Comparison of ENCODE assay signal across 16 cellular contexts in genomic region chr15:67118808-67119207, GRCh38. TPM values are rescaled to one million over a fixed set of nuclear protein-coding genes. Genes with fewer than 3 reads are reported as not detected.
DNase-seq lines count a peak whose midpoint lies in the region; ATAC-seq and TF ChIP-seq lines count a peak whose summit lies in the region.
"Had no signal": no experiment of that assay in that cellular context is flagged by ENCODE, and none has a peak within 500 bp of the region (broad histone marks: within the 10 kb centered on the region; RNA-seq: fewer than 3 reads in every experiment).

No MANE protein-coding gene starts in this region.

- H3K4me3 ChIP-seq in RWPE2 (ENCODE audit: severe bottlenecking) (no peak overlapping the region), smooth muscle cell (no peak overlapping the region), gastroesophageal sphincter (no peak overlapping the region)
- H3K4me3 ChIP-seq in effector memory CD4-positive, alpha-beta T cell (ENCODE audit: insufficient read depth, low read depth, low read length, poor library complexity, severe bottlenecking): no peak overlapping the region
- H3K4me3 ChIP-seq: right lobe of liver, testis had no signal

- peak overlapping the region; percentile 87 for H3K4me3 Mint-ChIP-seq in activated CD4-positive, alpha-beta T cell treated with anti-CD3 and anti-CD28 coated beads, Interleukin-2, amount 10 ng/mL, durations not matched to agents 24 days and 14 days

- peaks cover 45% of the 10 kb centered on the region for H3K36me3 Mint-ChIP-seq in activated CD4-positive, alpha-beta T cell treated with anti-CD3 and anti-CD28 coated beads, Interleukin-2, amount 10 ng/mL, durations not matched to agents 24 days and 14 days (ENCODE audit: low read depth)

- ATAC-seq in RWPE2 (ENCODE audit: low read depth) (no peak), HG03095 (IDR thresholded peaks at IDR 0.05; ENCODE audit: unreplicated experiment) (no peak), gastroesophageal sphincter (no peak)

- no peaks in the 10 kb centered on the region for H3K27me3 ChIP-seq in RWPE2 (ENCODE audit: insufficient read depth, poor library complexity, severe bottlenecking)
- H3K27me3 ChIP-seq in effector memory CD4-positive, alpha-beta T cell (replicated peaks; ENCODE audit: control insufficient read depth, insufficient read depth, low read length, poor library complexity, severe bottlenecking): no peaks in the 10 kb centered on the region
- H3K27me3 ChIP-seq in smooth muscle cell (ENCODE audit: low read depth): no peaks in the 10 kb centered on the region
- H3K27me3 ChIP-seq in gastroesophageal sphincter: no peaks in the 10 kb centered on the region
- H3K27me3 ChIP-seq: right lobe of liver, testis had no signal

- TF ChIP-seq POLR2A in gastroesophageal sphincter (IDR thresholded peaks at IDR 0.05): no peak

- no peak for DNase-seq in activated CD4-positive, alpha-beta T cell treated with anti-CD3 and anti-CD28 coated beads, Interleukin-2, amount 10 ng/mL, durations not matched to agents 24 days and 14 days
- DNase-seq in activated CD4-positive, alpha-beta T cell treated with anti-CD3 and anti-CD28 coated beads, Interleukin-2, amount 50 U/mL, for 48 hours: no peak
- DNase-seq in RWPE2 (ENCODE audit: low spot score) (no peak), smooth muscle cell (lab: John Stamatoyannopoulos, UW; ENCODE audit: unreplicated experiment) (no peak)
- DNase-seq in effector memory CD4-positive, alpha-beta T cell: no peak
- DNase-seq in stimulated activated CD4-positive, alpha-beta T cell treated with anti-CD3 and anti-CD28 coated beads, Interleukin-12 subunit alpha, Interleukin-12 subunit beta, amount 100 ng/mL, for 4 hours: no peak
- DNase-seq: dermis blood vessel endothelial cell, DMS53, Karpas-422, NCI-H187 treated with DMSO at 0.1 percent for 48 hours, right lobe of liver, SIG-M5, testis had no signal

- H3K9me3 ChIP-seq in RWPE2 (ENCODE audit: severe bottlenecking) (no peaks in the 10 kb centered on the region), smooth muscle cell (replicated peaks; ENCODE audit: low read depth) (no peaks in the 10 kb centered on the region), gastroesophageal sphincter (no peaks in the 10 kb centered on the region)
- H3K9me3 ChIP-seq in effector memory CD4-positive, alpha-beta T cell (ENCODE audit: control insufficient read depth, low read length): no peaks in the 10 kb centered on the region
- H3K9me3 ChIP-seq: right lobe of liver, testis had no signal

- 77% methylated on average over 5 of the region's 5 CpGs for WGBS in smooth muscle cell (ENCODE audit: low lambda C conversion rate)
- 89% methylated on average over 3 of the region's 5 CpGs; no CpG with 5 or more reads in 1 of the 2 donors for WGBS in gastroesophageal sphincter (ENCODE audit: low coverage in 1 of 2), 2 donors

- H3K4me2 ChIP-seq in smooth muscle cell: peak overlapping the region; percentile 67

- peaks cover 4% of the 10 kb centered on the region; the same call in 1 of the 2 replicates for H3K36me3 ChIP-seq in RWPE2 (ENCODE audit: low read depth)
- no peaks in the 10 kb centered on the region for H3K36me3 ChIP-seq in effector memory CD4-positive, alpha-beta T cell (ENCODE audit: control insufficient read depth, insufficient read depth, low read length)
- no peaks in the 10 kb centered on the region for H3K36me3 ChIP-seq in smooth muscle cell (ENCODE audit: low read depth)
- H3K36me3 ChIP-seq in gastroesophageal sphincter: no peaks in the 10 kb centered on the region
- H3K36me3 ChIP-seq: right lobe of liver had no signal

- no peaks in the 10 kb centered on the region for H4K20me1 ChIP-seq in smooth muscle cell (ENCODE audit: low read depth)

- H3K27me3 Mint-ChIP-seq in activated CD4-positive, alpha-beta T cell treated with anti-CD3 and anti-CD28 coated beads, Interleukin-2, amount 10 ng/mL, durations not matched to agents 24 days and 14 days: no peaks in the 10 kb centered on the region

- H3K4me1 Mint-ChIP-seq in activated CD4-positive, alpha-beta T cell treated with anti-CD3 and anti-CD28 coated beads, Interleukin-2, amount 10 ng/mL, durations not matched to agents 24 days and 14 days: peaks cover 88% of the 10 kb centered on the region

- H2AFZ ChIP-seq in smooth muscle cell (ENCODE audit: low read depth): no peak overlapping the region

- peaks cover 7% of the 10 kb centered on the region for H3K9me3 Mint-ChIP-seq in activated CD4-positive, alpha-beta T cell treated with anti-CD3 and anti-CD28 coated beads, Interleukin-2, amount 10 ng/mL, durations not matched to agents 24 days and 14 days

- H3K4me1 ChIP-seq in RWPE2 (ENCODE audit: insufficient read depth, poor library complexity, severe bottlenecking): peaks cover 72% of the 10 kb centered on the region
- peaks cover 81% of the 10 kb centered on the region for H3K4me1 ChIP-seq in effector memory CD4-positive, alpha-beta T cell (ENCODE audit: control insufficient read depth, insufficient read depth, low read length, poor library complexity, severe bottlenecking)
- peaks cover 34% of the 10 kb centered on the region for H3K4me1 ChIP-seq in smooth muscle cell (ENCODE audit: low read depth)
- H3K4me1 ChIP-seq in gastroesophageal sphincter: peaks cover 4 to 96% (median 63%) of the 10 kb centered on the region in 3 donors

- H3F3A ChIP-seq in smooth muscle cell (ENCODE audit: low read depth): peaks cover 29% of the 10 kb centered on the region

- H3K79me2 ChIP-seq in smooth muscle cell (ENCODE audit: low read depth): peaks cover 87% of the 10 kb centered on the region

- H3K27ac Mint-ChIP-seq in activated CD4-positive, alpha-beta T cell treated with anti-CD3 and anti-CD28 coated beads, Interleukin-2, amount 10 ng/mL, durations not matched to agents 24 days and 14 days: peak overlapping the region; percentile 99

- TF ChIP-seq CTCF in RWPE2 (IDR thresholded peaks at IDR 0.05; ENCODE audit: poor library complexity, severe bottlenecking): no peak
- TF ChIP-seq CTCF in smooth muscle cell (IDR thresholded peaks at IDR 0.05; ENCODE audit: borderline replicate concordance, insufficient read depth, poor library complexity, severe bottlenecking): no peak
- no peak for TF ChIP-seq CTCF in gastroesophageal sphincter (IDR thresholded peaks at IDR 0.05)

- H3K9ac ChIP-seq in smooth muscle cell (ENCODE audit: low read depth): peak overlapping the region; percentile 14

- intact Hi-C loops in activated CD4-positive, alpha-beta T cell treated with anti-CD3 and anti-CD28 coated beads, Interleukin-2, amount 10 ng/mL, durations not matched to agents 24 days and 14 days (cut with micrococcal nuclease): loop anchor here (5.0 kb wide), 1 partner anchor 52 kb away; the partner anchor contains the start of gene SMAD3

- no peak for TF ChIP-seq EP300 in gastroesophageal sphincter (IDR thresholded peaks at IDR 0.05)

- H3K27ac ChIP-seq in RWPE2 (ENCODE audit: poor library complexity, severe bottlenecking): peak overlapping the region; percentile 97
- peak overlapping the region; percentile 93 for H3K27ac ChIP-seq in effector memory CD4-positive, alpha-beta T cell (ENCODE audit: insufficient read depth, low read length, poor library complexity, severe bottlenecking)
- peak overlapping the region; percentile 100 for H3K27ac ChIP-seq in smooth muscle cell (ENCODE audit: low read depth)
- H3K27ac ChIP-seq in gastroesophageal sphincter: peak overlapping the region in 2 of 4 donors; percentile 83 to 86
- H3K27ac ChIP-seq: VCaP had no signal

RNA-seq across cellular contexts. Expression of gene SMAD3, which starts 53.4 kb away (rescaled TPM):
- total RNA-seq in activated CD4-positive, alpha-beta T cell treated with anti-CD3 and anti-CD28 coated beads, Interleukin-2, amount 10 ng/mL, durations not matched to agents 24 days and 14 days: 59.9 and 61.6 TPM in 2 replicates
- total RNA-seq in smooth muscle cell (21.9 and 25.9 TPM in 2 replicates), gastroesophageal sphincter (10 to 100 TPM; 19.8 to 30.6 (median 25.9) TPM)
- 20.2 and 27.7 TPM in 2 replicates for polyA plus RNA-seq in smooth muscle cell
